Comparison of ENCODE assay signal across 1 cellular context in the genomic region with DNA sequence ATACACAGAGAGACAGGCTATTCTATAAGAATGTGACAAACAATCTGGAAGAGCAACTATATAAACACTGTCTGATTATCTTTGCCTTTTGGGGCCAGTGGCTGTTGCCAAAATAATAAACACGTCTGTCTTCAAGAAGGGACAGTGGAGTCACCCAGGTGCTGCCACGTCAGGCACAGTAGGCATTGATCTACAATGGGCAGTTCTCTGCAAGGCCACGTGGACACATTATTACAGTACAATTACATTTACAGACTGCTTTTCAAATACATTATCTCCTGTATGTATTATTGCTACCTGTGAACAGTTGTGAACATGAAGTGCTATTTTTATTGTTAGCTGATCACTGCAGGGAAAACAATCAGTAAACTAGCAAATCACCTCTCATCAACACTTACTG.
TF ChIP-seq lines count a peak whose summit lies in the region.

No MANE protein-coding gene starts in this region.

TF ChIP-seq in HCT116, 20 proteins besides CTCF, POLR2A, EP300 and RAD21 (continued from another document):
- TF ChIP-seq ZNF274 (IDR thresholded peaks at IDR 0.05; ENCODE audit: low read depth, low read length) (no peak), JUND (IDR thresholded peaks at IDR 0.05) (no peak)
